12 cellular contexts compared by ENCODE assay signal in the genomic region with DNA sequence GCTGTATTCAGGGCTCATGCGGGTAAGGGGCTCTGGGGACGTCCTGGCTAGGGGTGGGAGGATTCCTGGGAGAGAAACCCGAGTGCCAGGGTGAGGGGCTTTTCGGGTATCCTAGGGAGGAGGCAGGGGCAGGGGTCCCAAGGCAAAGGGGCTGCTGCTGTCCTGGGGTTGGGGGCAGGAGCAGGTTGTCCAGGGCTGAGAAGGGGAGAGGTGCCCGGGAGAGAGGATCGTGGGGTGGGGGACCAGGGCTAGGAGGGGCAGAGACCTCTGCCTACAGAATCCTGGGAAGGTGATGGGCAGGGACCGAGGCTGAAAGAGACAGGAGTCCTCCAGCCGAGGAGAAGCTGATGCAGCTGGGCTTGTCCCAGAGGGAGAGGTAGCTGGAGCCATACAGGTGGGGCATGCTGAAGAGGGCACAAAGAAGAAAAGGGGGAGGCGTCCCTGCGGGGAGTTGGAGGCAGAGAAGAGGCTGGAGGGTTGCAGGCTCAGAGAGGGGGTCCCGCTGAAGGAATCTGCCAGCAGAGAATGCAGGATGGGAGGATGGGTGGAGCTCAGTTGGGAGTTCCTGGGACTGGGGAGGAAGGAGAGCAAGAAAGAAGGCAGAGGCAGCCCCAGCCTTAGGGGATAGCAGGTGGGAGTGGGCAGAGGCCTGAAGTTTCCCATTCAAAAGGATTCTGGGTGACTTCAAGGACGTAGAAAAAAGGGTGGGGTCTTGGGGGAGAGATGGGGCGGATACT. TPM values are rescaled to one million over a fixed set of nuclear protein-coding genes. Genes with fewer than 3 reads are reported as not detected.
A peak's percentile ranks its signal among the peaks of the same experiment; 100 is the strongest.
DNase-seq lines count a peak whose midpoint lies in the region; ATAC-seq and TF ChIP-seq lines count a peak whose summit lies in the region.
"Had no signal": no experiment of that assay in that cellular context is flagged by ENCODE, and none has a peak within 500 bp of the region (broad histone marks: within the 10 kb centered on the region; RNA-seq: fewer than 3 reads in every experiment).

No MANE protein-coding gene starts in this region.

- peak overlapping the region; percentile 32 to 96 (median 73); a peak in 21 of 22 replicates for H3K4me2 ChIP-seq in BLaER1 treated with 17β-estradiol and CSF1 and Interleukin-3, amounts not matched to agents 10 nM and 100 nM

- peaks cover 13 to 28% (median 27%) of the 10 kb centered on the region in 11 experiments for H3K27me3 ChIP-seq in BLaER1 treated with 17β-estradiol and CSF1 and Interleukin-3, amounts not matched to agents 10 nM and 100 nM
- H3K27me3 ChIP-seq in HUES48 (ENCODE audit: control insufficient read depth, insufficient read depth, low read length): no peaks in the 10 kb centered on the region
- peaks cover 0 to 12% of the 10 kb centered on the region in 2 donors for H3K27me3 ChIP-seq in naive thymus-derived CD4-positive, alpha-beta T cell (ENCODE audit: control insufficient read depth in 2 of 2, insufficient read depth in 2 of 2, low read length in 2 of 2)

- no peaks in the 10 kb centered on the region for H4K20me1 ChIP-seq in BLaER1 treated with 17β-estradiol and CSF1 and Interleukin-3, amounts not matched to agents 10 nM and 100 nM

- H3K9me3 Mint-ChIP-seq in naive thymus-derived CD4-positive, alpha-beta T cell: no peaks in the 10 kb centered on the region
- H3K9me3 Mint-ChIP-seq: T-cell had no signal

- POLR2A ChIA-PET in naive thymus-derived CD4-positive, alpha-beta T cell (lab: Charles Lee): interaction anchor here (0.7 to 1.1 kb wide), 3 partner anchors 59 to 115 kb away, joined by 3 read pairs; no protein-coding TSS in a partner anchor

- peaks cover 0 to 1% (median 0%) of the 10 kb centered on the region in 5 donors for H3K36me3 Mint-ChIP-seq in naive thymus-derived CD4-positive, alpha-beta T cell
- H3K36me3 Mint-ChIP-seq: T-cell had no signal

- CTCF ChIA-PET in naive thymus-derived CD4-positive, alpha-beta T cell (lab: Charles Lee): no interaction called here

- H3K27ac ChIP-seq in BLaER1 treated with 17β-estradiol and CSF1 and Interleukin-3, amounts not matched to agents 10 nM and 100 nM: peak overlapping the region in 6 of 11 experiments; percentile 39 to 77 (median 64); a peak in 11 of 22 replicates
- peak overlapping the region; percentile 72 for H3K27ac ChIP-seq in HUES48 (ENCODE audit: low read depth, low read length)
- H3K27ac ChIP-seq in naive thymus-derived CD4-positive, alpha-beta T cell (ENCODE audit: low read depth, low read length): no peak overlapping the region
- H3K27ac ChIP-seq: adrenal gland had no signal

- DNase-seq in epithelial cell of esophagus (ENCODE audit: low read depth): no peak
- no peak for DNase-seq in naive thymus-derived CD4-positive, alpha-beta T cell
- no peak for DNase-seq in NCI-H128 (lab: John Stamatoyannopoulos, UW; ENCODE audit: unreplicated experiment)
- DNase-seq in 8988T: no peak
- DNase-seq in putamen (ENCODE audit: low spot score): no peak
- DNase-seq: adrenal gland, NCI-H2029 treated with DMSO at 0.1 percent for 48 hours had no signal

- H3K36me3 ChIP-seq in BLaER1 treated with 17β-estradiol and CSF1 and Interleukin-3, amounts not matched to agents 10 nM and 100 nM: no peaks in the 10 kb centered on the region
- H3K36me3 ChIP-seq in HUES48 (ENCODE audit: control insufficient read depth, insufficient read depth, low read length): peaks cover 42% of the 10 kb centered on the region
- no peaks in the 10 kb centered on the region for H3K36me3 ChIP-seq in naive thymus-derived CD4-positive, alpha-beta T cell (ENCODE audit: control insufficient read depth in 2 of 3, insufficient read depth in 3 of 3, low read length in 3 of 3)
- H3K36me3 ChIP-seq: adrenal gland had no signal

- no peak for TF ChIP-seq CTCF in epithelial cell of esophagus (IDR thresholded peaks at IDR 0.05; ENCODE audit: insufficient read depth, low read depth, low read length, missing control alignments)

- peak overlapping the region in 8 of 10 donors; percentile 1 to 76 (median 57) for H3K4me3 Mint-ChIP-seq in naive thymus-derived CD4-positive, alpha-beta T cell

- peak overlapping the region in 2 of 10 experiments; percentile 17 to 39; a peak in 2 of 20 replicates for H3K4me3 ChIP-seq in BLaER1 treated with 17β-estradiol and CSF1 and Interleukin-3, amounts not matched to agents 10 nM and 100 nM
- H3K4me3 ChIP-seq in HUES48 (ENCODE audit: low read depth, low read length) (peak overlapping the region; percentile 86), epithelial cell of esophagus (ENCODE audit: low read length) (peak overlapping the region; percentile 83)
- H3K4me3 ChIP-seq in naive thymus-derived CD4-positive, alpha-beta T cell (ENCODE audit: low read length): no peak overlapping the region

- H3K4me1 Mint-ChIP-seq in naive thymus-derived CD4-positive, alpha-beta T cell: peaks cover 15 to 18% (median 17%) of the 10 kb centered on the region in 7 donors

- no peak for ATAC-seq in naive thymus-derived CD4-positive, alpha-beta T cell
- no peak for ATAC-seq in GM21737 (IDR thresholded peaks at IDR 0.05; ENCODE audit: unreplicated experiment)

- intact Hi-C loops in naive thymus-derived CD4-positive, alpha-beta T cell (cut with micrococcal nuclease): no loop called here

- H3K27me3 Mint-ChIP-seq in naive thymus-derived CD4-positive, alpha-beta T cell: peaks cover 36 to 47% (median 39%) of the 10 kb centered on the region in 5 donors

- peaks cover 10 to 53% (median 32%) of the 10 kb centered on the region in 10 experiments; a peak in 19 of 20 replicates for H3K4me1 ChIP-seq in BLaER1 treated with 17β-estradiol and CSF1 and Interleukin-3, amounts not matched to agents 10 nM and 100 nM
- H3K4me1 ChIP-seq in HUES48 (ENCODE audit: control insufficient read depth, insufficient read depth, low read length): peaks cover 41% of the 10 kb centered on the region
- H3K4me1 ChIP-seq in naive thymus-derived CD4-positive, alpha-beta T cell (ENCODE audit: control insufficient read depth in 2 of 2, insufficient read depth in 2 of 2, low read length in 2 of 2): peaks cover 0 to 13% of the 10 kb centered on the region in 2 donors

- H3K27ac Mint-ChIP-seq in naive thymus-derived CD4-positive, alpha-beta T cell: peak overlapping the region in 1 of 9 donors; percentile 30
- H3K27ac Mint-ChIP-seq: T-cell had no signal

- no peaks in the 10 kb centered on the region for H3K9me3 ChIP-seq in BLaER1 treated with 17β-estradiol and CSF1 and Interleukin-3, amounts not matched to agents 10 nM and 100 nM (replicated peaks in 1 of 11)
- no peaks in the 10 kb centered on the region for H3K9me3 ChIP-seq in HUES48 (ENCODE audit: control insufficient read depth, insufficient read depth, low read length)
- no peaks in the 10 kb centered on the region for H3K9me3 ChIP-seq in naive thymus-derived CD4-positive, alpha-beta T cell (ENCODE audit: control insufficient read depth in 2 of 3, low read length in 3 of 3)
- H3K9me3 ChIP-seq: adrenal gland had no signal

- peak overlapping the region in 3 of 11 experiments; percentile 39 to 53 (median 52); a peak in 5 of 22 replicates for H3K9ac ChIP-seq in BLaER1 treated with 17β-estradiol and CSF1 and Interleukin-3, amounts not matched to agents 10 nM and 100 nM
- H3K9ac ChIP-seq in HUES48 (ENCODE audit: low read depth, low read length): peak overlapping the region; percentile 66

RNA-seq across cellular contexts. Expression of a gene that starts 0.6 kb away (rescaled TPM):
- 1 to 10 TPM in 2 of 5 experiments, under 1 TPM in 3; 0.24 to 4.1 (median 0.74) TPM for total RNA-seq in naive thymus-derived CD4-positive, alpha-beta T cell
- polyA plus RNA-seq in naive thymus-derived CD4-positive, alpha-beta T cell: not detected
- total RNA-seq: G401 had no signal

RNA-seq across cellular contexts. Expression of a gene that starts 25.4 kb away (rescaled TPM):
- under 1 TPM in 4 of 5 experiments, not detected in 1; 0.12 to 0.54 (median 0.35) TPM for total RNA-seq in naive thymus-derived CD4-positive, alpha-beta T cell
- under 1 TPM; 0.16 to 0.19 TPM for polyA plus RNA-seq in naive thymus-derived CD4-positive, alpha-beta T cell
